8 cellular contexts compared by ENCODE assay signal in the genomic region with DNA sequence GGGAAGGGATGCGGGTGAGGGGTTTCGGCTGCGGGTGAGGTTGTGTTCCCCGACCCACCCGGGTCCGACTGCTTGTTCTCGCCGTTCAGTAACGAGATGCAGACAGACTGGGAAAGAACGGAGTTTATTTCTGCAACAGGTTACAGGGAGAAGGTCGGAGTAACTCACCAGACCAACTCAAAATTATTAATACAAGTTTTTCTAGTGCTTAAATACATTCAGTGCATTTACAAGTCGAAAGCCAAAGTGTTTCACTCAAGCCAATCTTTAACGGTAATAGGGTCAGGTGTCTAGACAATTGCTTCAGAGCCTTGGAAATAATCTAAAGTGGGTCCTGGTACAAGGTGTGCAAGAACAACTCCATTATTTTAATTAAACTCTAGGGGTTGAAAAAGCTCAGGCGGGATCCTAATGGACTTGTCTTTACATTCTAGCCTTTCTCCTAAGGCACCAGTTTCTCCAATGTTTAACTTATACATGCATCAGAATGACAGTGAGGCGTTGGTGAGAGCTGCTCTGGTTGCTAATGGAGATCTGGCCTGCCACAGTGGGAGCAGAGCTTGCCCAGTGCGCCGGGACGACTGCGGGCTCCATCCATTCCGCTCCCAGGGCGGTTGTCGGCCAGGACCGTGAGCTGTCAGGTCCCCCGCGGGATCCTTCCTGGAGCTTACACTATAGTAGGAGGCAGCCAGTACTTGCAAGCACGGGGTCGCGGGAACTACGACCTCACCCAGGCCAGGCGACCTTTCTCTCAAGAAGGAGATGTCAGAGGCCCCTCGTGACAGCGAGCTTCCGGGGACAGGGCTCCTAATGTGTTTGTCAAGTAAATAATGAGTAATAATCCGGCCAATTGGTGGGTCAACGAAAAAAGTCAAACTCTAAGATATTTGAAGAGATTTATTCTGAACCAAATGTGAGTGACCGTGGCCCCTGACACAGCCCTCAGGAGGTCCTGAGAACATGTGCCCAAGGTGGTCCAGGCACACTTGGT. TPM values are rescaled to one million over a fixed set of nuclear protein-coding genes. Genes with fewer than 3 reads are reported as not detected.
DNase-seq lines count a peak whose midpoint lies in the region; ATAC-seq and TF ChIP-seq lines count a peak whose summit lies in the region.

No MANE protein-coding gene starts in this region.

- peak overlapping the region; percentile 66; the same call in 1 of the 2 replicates for H3K27ac ChIP-seq in HUES6 (ENCODE audit: low read depth, low read length)
- H3K27ac ChIP-seq in breast epithelium: peak overlapping the region; percentile 94 to 98

- H3K4me3 ChIP-seq in HUES6 (ENCODE audit: low read depth, low read length): peak overlapping the region; percentile 85
- peak overlapping the region; percentile 71 to 81 (median 81) for H3K4me3 ChIP-seq in breast epithelium
- H3K4me3 ChIP-seq in kidney epithelial cell (ENCODE audit: low read depth, low read length): peak overlapping the region; percentile 75

- no peaks in the 10 kb centered on the region for H3K9me3 Mint-ChIP-seq in stimulated activated naive B cell treated with anti-CD40 and anti-IgM and Interleukin-4, amounts not matched to agents 10 μg/mL and 1 μg/mL and 100 μg/mL, for 72 hours

- H3K4me1 ChIP-seq in HUES6 (ENCODE audit: control insufficient read depth, insufficient read depth, low read length) (peaks cover 18% of the 10 kb centered on the region), breast epithelium (peaks cover 0 to 7% of the 10 kb centered on the region in 2 donors)

- H3K36me3 ChIP-seq in HUES6 (ENCODE audit: control insufficient read depth, insufficient read depth, low read length) (peaks cover 3% of the 10 kb centered on the region; the same call in 1 of the 2 replicates), breast epithelium (no peaks in the 10 kb centered on the region), kidney epithelial cell (ENCODE audit: control insufficient read depth, insufficient read depth, low read length) (no peaks in the 10 kb centered on the region)

- H3K9me3 ChIP-seq in HUES6 (ENCODE audit: control insufficient read depth, insufficient read depth, low read depth, low read length): no peaks in the 10 kb centered on the region
- H3K9me3 ChIP-seq in breast epithelium: no peaks in the 10 kb centered on the region

- peak overlapping the region; percentile 95 for H3K9ac ChIP-seq in HUES6 (ENCODE audit: low read length)

- H3K4me1 Mint-ChIP-seq in stimulated activated naive B cell treated with anti-CD40 and anti-IgM and Interleukin-4, amounts not matched to agents 10 μg/mL and 1 μg/mL and 100 μg/mL, for 72 hours: peaks cover 17 to 25% of the 10 kb centered on the region in 2 donors

- H3K27me3 Mint-ChIP-seq in stimulated activated naive B cell treated with anti-CD40 and anti-IgM and Interleukin-4, amounts not matched to agents 10 μg/mL and 1 μg/mL and 100 μg/mL, for 72 hours: peaks cover 21 to 22% of the 10 kb centered on the region in 2 donors

- H3K27me3 ChIP-seq in HUES6 (ENCODE audit: control insufficient read depth, insufficient read depth, low read length) (peaks cover 10% of the 10 kb centered on the region; the same call in 1 of the 2 replicates), breast epithelium (no peaks in the 10 kb centered on the region), kidney epithelial cell (ENCODE audit: control insufficient read depth, insufficient read depth, low read length) (no peaks in the 10 kb centered on the region)

- peak overlapping the region; percentile 89 for H3K27ac Mint-ChIP-seq in stimulated activated naive B cell treated with anti-CD40 and anti-IgM and Interleukin-4, amounts not matched to agents 10 μg/mL and 1 μg/mL and 100 μg/mL, for 72 hours

- intact Hi-C loops in breast epithelium (cut with DNase I; ENCODE audit: low total_unique reads): no loop called here

- no peak for TF ChIP-seq POLR2A in breast epithelium (IDR thresholded peaks at IDR 0.05)

- H3K36me3 Mint-ChIP-seq in stimulated activated naive B cell treated with anti-CD40 and anti-IgM and Interleukin-4, amounts not matched to agents 10 μg/mL and 1 μg/mL and 100 μg/mL, for 72 hours: peaks cover 2 to 10% of the 10 kb centered on the region in 2 donors

- DNase-seq in activated CD4-positive, alpha-beta T cell treated with anti-CD3 and anti-CD28 coated beads for 48 hours: peak; percentile 13
- no peak for DNase-seq in activated CD4-positive, alpha-beta T cell treated with anti-CD3 and anti-CD28 coated beads, Interleukin-2, amount 50 U/mL, for 4 hours
- DNase-seq in breast epithelium (ENCODE audit: low spot score in 2 of 2): peak in 1 of 2 donors; percentile 53
- no peak for DNase-seq in kidney epithelial cell (ENCODE audit: low read depth)
- no peak for DNase-seq in stimulated activated naive B cell treated with anti-CD40 and anti-IgM and Interleukin-4, amounts not matched to agents 10 μg/mL and 1 μg/mL and 100 μg/mL, for 72 hours
- DNase-seq in T-helper 9 cell: no peak

- peak; percentile 8 to 12 for ATAC-seq in stimulated activated naive B cell treated with anti-CD40 and anti-IgM and Interleukin-4, amounts not matched to agents 10 μg/mL and 1 μg/mL and 100 μg/mL, for 72 hours (replicated peaks)
- no peak for ATAC-seq in HG03442 (IDR thresholded peaks at IDR 0.05; ENCODE audit: unreplicated experiment)

- TF ChIP-seq CTCF in breast epithelium (IDR thresholded peaks at IDR 0.05) (no peak), kidney epithelial cell (IDR thresholded peaks at IDR 0.05; ENCODE audit: insufficient read depth, low read length, poor library complexity, severe bottlenecking) (no peak)

- peak overlapping the region; percentile 87 to 89 for H3K4me3 Mint-ChIP-seq in stimulated activated naive B cell treated with anti-CD40 and anti-IgM and Interleukin-4, amounts not matched to agents 10 μg/mL and 1 μg/mL and 100 μg/mL, for 72 hours

RNA-seq across cellular contexts. Expression of a gene that starts 0.8 kb away (rescaled TPM):
- total RNA-seq in breast epithelium (100 to 1,000 TPM; 131 to 185 (median 148) TPM), kidney epithelial cell (181 and 190 TPM in 2 replicates)

RNA-seq across cellular contexts. Expression of a gene that starts 4.1 kb away (rescaled TPM):
- 10 to 100 TPM in 1 of 3 donors, 1 to 10 TPM in 2; 1.8 to 15.8 (median 6.9) TPM for total RNA-seq in breast epithelium
- total RNA-seq in kidney epithelial cell: 6.2 and 6.4 TPM in 2 replicates

RNA-seq across cellular contexts. Expression of a gene that starts 32.1 kb away (rescaled TPM):
- total RNA-seq in breast epithelium (1 to 10 TPM; 2.3 to 2.9 (median 2.9) TPM), kidney epithelial cell (0.33 and 2.1 TPM in 2 replicates)
